ENCODE assay signal across 8 cellular contexts in genomic region chr12:50923361-50924130, GRCh38. TPM values are rescaled to one million over a fixed set of nuclear protein-coding genes. Genes with fewer than 3 reads are reported as not detected.
DNase-seq lines count a peak whose midpoint lies in the region; TF ChIP-seq lines count a peak whose summit lies in the region.

No MANE protein-coding gene starts in this region.

- H3K27ac Mint-ChIP-seq in nephron: peak overlapping the region; percentile 92 to 98 (median 92)

- peak overlapping the region; percentile 51 to 89 (median 78) for H3K4me3 Mint-ChIP-seq in nephron

- H3K27me3 ChIP-seq in BE2C (no peaks in the 10 kb centered on the region), MG63 (no peaks in the 10 kb centered on the region)

- peaks cover 2% of the 10 kb centered on the region for H3K36me3 Mint-ChIP-seq in nephron (ENCODE audit: low read depth)

- peaks cover 20% of the 10 kb centered on the region for H3K36me3 ChIP-seq in BE2C
- no peaks in the 10 kb centered on the region for H3K36me3 ChIP-seq in MG63

- H3K4me1 ChIP-seq in BE2C: peaks cover 9% of the 10 kb centered on the region

- H3K9me3 Mint-ChIP-seq in nephron: peaks cover 11% of the 10 kb centered on the region

- H3K4me3 ChIP-seq in BE2C (ENCODE audit: low read depth, low read length) (peak overlapping the region; percentile 98), MG63 (peak overlapping the region; percentile 23; the same call in 1 of the 2 replicates), coronary artery (peak overlapping the region; percentile 95)

- DNase-seq in BE2C: no peak
- no peak for DNase-seq in MG63
- no peak for DNase-seq in coronary artery (ENCODE audit: low spot score)
- DNase-seq in DMS79 (lab: John Stamatoyannopoulos, UW): no peak
- no peak for DNase-seq in NCI-H748 (lab: John Stamatoyannopoulos, UW; ENCODE audit: unreplicated experiment)
- no peak for DNase-seq in DMS153 (lab: John Stamatoyannopoulos, UW)
- no peak for DNase-seq in OCI-M2 (lab: John Stamatoyannopoulos, UW; ENCODE audit: unreplicated experiment)

- H3K27me3 Mint-ChIP-seq in nephron (ENCODE audit: low read depth): no peaks in the 10 kb centered on the region

- peak overlapping the region; percentile 89 to 92 for H3K27ac ChIP-seq in coronary artery

- H3K4me1 Mint-ChIP-seq in nephron: peaks cover 53% of the 10 kb centered on the region

- no peaks in the 10 kb centered on the region for H3K9me3 ChIP-seq in BE2C
- H3K9me3 ChIP-seq in MG63: no peaks in the 10 kb centered on the region

- TF ChIP-seq CTCF in BE2C (IDR thresholded peaks at IDR 0.05; ENCODE audit: low read depth, low read length) (no peak), coronary artery (IDR thresholded peaks at IDR 0.05) (no peak), nephron (IDR thresholded peaks at IDR 0.05; ENCODE audit: unreplicated experiment in 3 of 3) (no peak)

RNA-seq across cellular contexts. Expression of gene HIGD1C, which starts 28.8 kb away (rescaled TPM):
- not detected for polyA plus RNA-seq in BE2C (2012; ENCODE audit: insufficient read depth, insufficient read length, low read depth)
- not detected in 2 replicates for total RNA-seq in MG63 (2014; rRNA removed; shearing (Covaris generic); ENCODE audit: low replicate concordance)

Comparison
In these comparisons a context has a peak if more than half of its experiments do, and no peak if none do; other contexts are left out.
1. H3K4me3 ChIP-seq: peak in every context shown above with its lines; median percentile 98 in BE2C; 95 in coronary artery; 23 in MG63.